In genomic region chr5:4640793-4641192, GRCh38 we compare ENCODE assay signal across 12 cellular contexts.
DNase-seq lines count a peak whose midpoint lies in the region; ATAC-seq and TF ChIP-seq lines count a peak whose summit lies in the region.
"Had no signal": no experiment of that assay in that cellular context is flagged by ENCODE, and none has a peak within 500 bp of the region (broad histone marks: within the 10 kb centered on the region; RNA-seq: fewer than 3 reads in every experiment).

No MANE protein-coding gene starts in this region.

- no peak overlapping the region for H2AFZ ChIP-seq in MM.1S (ENCODE audit: low read length)

- peak; percentile 5 for DNase-seq in DMS114 treated with DMSO at 0.1 percent for 48 hours (lab: John Stamatoyannopoulos, UW; ENCODE audit: unreplicated experiment)
- no peak for DNase-seq in MM.1S
- peak; percentile 5 for DNase-seq in inferior parietal cortex (ENCODE audit: extremely low spot score)
- no peak for DNase-seq in cerebellar nuclear complex (lab: John Stamatoyannopoulos, UW)
- no peak for DNase-seq in HuH-7 (ENCODE audit: low spot score)
- DNase-seq: activated CD4-positive, alpha-beta T cell treated with anti-CD3 and anti-CD28 coated beads for 1 hour; activated effector memory CD4-positive, alpha-beta T cell treated with anti-CD3 and anti-CD28 coated beads, Interleukin-2, amount 50 U/mL, for 16 hours; naive thymus-derived CD8-positive, alpha-beta T cell; Peyer's patch had no signal

- H3K27me3 ChIP-seq in MM.1S (replicated peaks; ENCODE audit: insufficient read depth, low read length) = no peaks in the 10 kb centered on the region
- H3K27me3 ChIP-seq: Peyer's patch had no signal

- no peaks in the 10 kb centered on the region for H3K9me2 ChIP-seq in MM.1S (replicated peaks; ENCODE audit: insufficient read depth, low read length)

- ATAC-seq in HG03565 (IDR thresholded peaks at IDR 0.05; ENCODE audit: unreplicated experiment) (no peak), GM19351 (IDR thresholded peaks at IDR 0.05; ENCODE audit: unreplicated experiment) (no peak)
- ATAC-seq: naive thymus-derived CD8-positive, alpha-beta T cell had no signal

- no peak overlapping the region for H3K9ac ChIP-seq in MM.1S (ENCODE audit: low read length)

- no peaks in the 10 kb centered on the region for H4K20me1 ChIP-seq in MM.1S (ENCODE audit: insufficient read depth, low read length)

- TF ChIP-seq CTCF in MM.1S (IDR thresholded peaks at IDR 0.05; ENCODE audit: low read length) (peak; percentile 31; the same call in 1 of the 2 replicates), VCaP (conservative IDR thresholded peaks at IDR 0.05) (peak; percentile 3; the same call in 1 of the 2 replicates)

- no peaks in the 10 kb centered on the region for H3K9me3 ChIP-seq in MM.1S (replicated peaks; ENCODE audit: insufficient read depth, low read length)
- H3K9me3 ChIP-seq: Peyer's patch had no signal

- no peak overlapping the region for H3K27ac ChIP-seq in MM.1S (ENCODE audit: low read length)
- no peak overlapping the region for H3K27ac ChIP-seq in VCaP
- H3K27ac ChIP-seq: Peyer's patch had no signal

- H3K4me3 ChIP-seq in MM.1S (ENCODE audit: low read length) = no peak overlapping the region
- H3K4me3 ChIP-seq: Peyer's patch had no signal

- no peaks in the 10 kb centered on the region for H3K36me3 ChIP-seq in MM.1S (replicated peaks; ENCODE audit: insufficient read depth, low read length)
- H3K36me3 ChIP-seq: Peyer's patch had no signal

- no peaks in the 10 kb centered on the region for H3K4me1 ChIP-seq in MM.1S (ENCODE audit: low read length)
- H3K4me1 ChIP-seq: Peyer's patch had no signal

- no peak overlapping the region for H3K4me2 ChIP-seq in MM.1S (ENCODE audit: low read depth, low read length)

- H3F3A ChIP-seq in MM.1S (ENCODE audit: insufficient read depth, low read length) = no peaks in the 10 kb centered on the region

- H3K79me2 ChIP-seq in MM.1S (ENCODE audit: low read length) = no peaks in the 10 kb centered on the region

Comparison
In these comparisons a context has a peak if more than half of its experiments do, and no peak if none do; other contexts are left out.
1. DNase-seq: peak in DMS114 treated with DMSO at 0.1 percent for 48 hours (single experiment) and inferior parietal cortex (single experiment); none in MM.1S (single experiment), cerebellar nuclear complex (0 of 2) and HuH-7 (single experiment).